In genomic region chr3:18837137-18837536, GRCh38 we compare ENCODE assay signal across 26 cellular contexts.
"Had no signal": no experiment of that assay in that cellular context is flagged by ENCODE, and none has a peak within 500 bp of the region (broad histone marks: within the 10 kb centered on the region; RNA-seq: fewer than 3 reads in every experiment).

No MANE protein-coding gene starts in this region.

- H3K27ac ChIP-seq: breast epithelium, colonic mucosa, dorsolateral prefrontal cortex, esophagus muscularis mucosa, gastrocnemius medialis, neutrophil, ovary, psoas muscle, right atrium auricular region, spleen, thyroid gland had no signal

- H3K36me3 ChIP-seq: breast epithelium, colonic mucosa, esophagus muscularis mucosa, gastrocnemius medialis, neutrophil, ovary, right atrium auricular region, spleen, thyroid gland had no signal

- DNase-seq: activated CD8-positive, alpha-beta memory T cell treated with anti-CD3 and anti-CD28 coated beads for 24 hours; activated CD8-positive, alpha-beta memory T cell treated with anti-CD3 and anti-CD28 coated beads, Interleukin-2, amount 50 U/mL, for 4 hours; activated naive CD4-positive, alpha-beta T cell; activated T-cell treated with anti-CD3 and anti-CD28 coated beads, Interleukin-2, amount 50 U/mL, for 4 hours; colonic mucosa; dorsolateral prefrontal cortex; effector memory CD8-positive, alpha-beta T cell; gastrocnemius medialis; hippocampal formation; left ventricle myocardium superior; ovary; psoas muscle; spleen; stimulated activated CD4-positive, alpha-beta T cell treated with anti-CD3 and anti-CD28 coated beads, Interleukin-4, amount 100 ng/mL, for 1 hour; stimulated activated naive CD4-positive, alpha-beta T cell; T-helper 2 cell; thyroid gland had no signal

- FAIRE-seq: astrocyte had no signal

- H3K4me1 ChIP-seq: breast epithelium, colonic mucosa, esophagus muscularis mucosa, gastrocnemius medialis, psoas muscle, right atrium auricular region, spleen, thyroid gland had no signal

- H3K27me3 ChIP-seq: breast epithelium, colonic mucosa, dorsolateral prefrontal cortex, esophagus muscularis mucosa, gastrocnemius medialis, neutrophil, ovary, right atrium auricular region, spleen, thyroid gland had no signal

- H3K36me3 Mint-ChIP-seq: activated naive CD8-positive, alpha-beta T cell had no signal

- H3K9me3 Mint-ChIP-seq: activated T-cell treated with anti-CD3 and anti-CD28 coated beads, Interleukin-2, amount 50 U/mL, for 4 hours; activated T-helper 2 cell treated with anti-CD3 and anti-CD28 coated beads, Interferon-gamma antibody, Interleukin-2, Interleukin-4, amounts not matched to agents 10 μg/mL and 5 μg/mL and 100 μg/mL, durations not matched to agents 14 hours and 24 hours and 36 hours; effector memory CD8-positive, alpha-beta T cell; nephron had no signal

- ATAC-seq: activated CD4-positive, CD25-positive, alpha-beta regulatory T cell treated with anti-CD3 and anti-CD28 coated beads, Interleukin-2, amount 50 U/mL, for 24 hours; activated T-cell treated with anti-CD3 and anti-CD28 coated beads, Interleukin-2, amount 50 U/mL, for 4 hours; effector memory CD8-positive, alpha-beta T cell; gastrocnemius medialis; left ventricle myocardium superior; psoas muscle had no signal

- H3K27me3 Mint-ChIP-seq: activated naive CD8-positive, alpha-beta T cell; effector memory CD8-positive, alpha-beta T cell had no signal

- H3K4me3 Mint-ChIP-seq: activated naive CD8-positive, alpha-beta T cell; activated T-cell treated with anti-CD3 and anti-CD28 coated beads, Interleukin-2, amount 50 U/mL, for 4 hours; effector memory CD8-positive, alpha-beta T cell; nephron had no signal

- H3K27ac Mint-ChIP-seq: activated naive CD8-positive, alpha-beta T cell; activated T-helper 2 cell treated with anti-CD3 and anti-CD28 coated beads, Interferon-gamma antibody, Interleukin-2, Interleukin-4, amounts not matched to agents 10 μg/mL and 5 μg/mL and 100 μg/mL, durations not matched to agents 14 hours and 24 hours and 36 hours; effector memory CD8-positive, alpha-beta T cell; nephron had no signal

- H3K9me3 ChIP-seq: breast epithelium, colonic mucosa, esophagus muscularis mucosa, gastrocnemius medialis, neutrophil, ovary, psoas muscle, right atrium auricular region, spleen, thyroid gland had no signal

- H3K4me1 Mint-ChIP-seq: nephron had no signal

- H3K4me3 ChIP-seq: breast epithelium, colonic mucosa, dorsolateral prefrontal cortex, esophagus muscularis mucosa, gastrocnemius medialis, ovary, psoas muscle, right atrium auricular region, spleen, thyroid gland had no signal
